ENCODE assay signal across 1 cellular context in the genomic region with DNA sequence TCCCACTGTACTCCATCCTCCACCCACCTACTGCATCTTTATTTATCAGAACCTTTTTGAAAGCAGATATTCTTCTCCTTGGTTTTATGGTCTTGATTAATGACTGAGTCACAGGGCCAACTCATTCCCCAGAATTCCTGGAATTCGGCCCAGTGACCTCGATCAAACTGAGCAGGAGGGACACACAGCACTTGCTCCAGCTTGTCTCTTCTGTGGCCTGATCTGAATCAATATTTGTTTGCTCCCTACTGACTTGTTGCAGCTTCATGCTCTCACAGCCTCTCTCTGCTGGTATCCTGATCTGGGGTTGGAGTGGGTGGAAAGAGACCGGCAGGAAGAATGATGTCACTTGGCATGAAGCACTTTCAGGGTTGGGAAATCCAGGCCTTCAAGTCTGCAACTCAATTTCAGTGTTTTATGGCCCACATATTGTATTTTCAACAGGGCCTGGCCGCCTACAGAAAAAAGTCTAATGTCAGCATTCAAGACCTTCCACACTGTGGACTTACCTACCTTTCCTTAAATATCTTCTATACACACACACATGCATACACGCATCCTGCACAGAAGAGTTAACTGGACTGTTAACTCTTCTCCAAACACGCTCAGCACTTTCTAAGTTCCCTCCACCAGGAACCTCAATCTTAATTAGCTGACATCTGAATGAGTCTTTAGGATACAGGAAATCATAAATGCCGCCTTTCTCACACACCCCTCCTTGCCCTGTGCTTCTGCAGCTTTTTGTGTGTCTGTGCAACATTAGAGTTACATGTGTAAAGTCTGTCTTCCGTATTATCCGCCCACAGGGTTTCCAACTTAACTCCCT.
A peak's percentile ranks its signal among the peaks of the same experiment; 100 is the strongest.
TF ChIP-seq lines count a peak whose summit lies in the region.

No MANE protein-coding gene starts in this region.

TF ChIP-seq in HepG2, 621 proteins besides CTCF, POLR2A, EP300 and RAD21 (continued from another document and continues in another):
- TF ChIP-seq, protein P1, sequence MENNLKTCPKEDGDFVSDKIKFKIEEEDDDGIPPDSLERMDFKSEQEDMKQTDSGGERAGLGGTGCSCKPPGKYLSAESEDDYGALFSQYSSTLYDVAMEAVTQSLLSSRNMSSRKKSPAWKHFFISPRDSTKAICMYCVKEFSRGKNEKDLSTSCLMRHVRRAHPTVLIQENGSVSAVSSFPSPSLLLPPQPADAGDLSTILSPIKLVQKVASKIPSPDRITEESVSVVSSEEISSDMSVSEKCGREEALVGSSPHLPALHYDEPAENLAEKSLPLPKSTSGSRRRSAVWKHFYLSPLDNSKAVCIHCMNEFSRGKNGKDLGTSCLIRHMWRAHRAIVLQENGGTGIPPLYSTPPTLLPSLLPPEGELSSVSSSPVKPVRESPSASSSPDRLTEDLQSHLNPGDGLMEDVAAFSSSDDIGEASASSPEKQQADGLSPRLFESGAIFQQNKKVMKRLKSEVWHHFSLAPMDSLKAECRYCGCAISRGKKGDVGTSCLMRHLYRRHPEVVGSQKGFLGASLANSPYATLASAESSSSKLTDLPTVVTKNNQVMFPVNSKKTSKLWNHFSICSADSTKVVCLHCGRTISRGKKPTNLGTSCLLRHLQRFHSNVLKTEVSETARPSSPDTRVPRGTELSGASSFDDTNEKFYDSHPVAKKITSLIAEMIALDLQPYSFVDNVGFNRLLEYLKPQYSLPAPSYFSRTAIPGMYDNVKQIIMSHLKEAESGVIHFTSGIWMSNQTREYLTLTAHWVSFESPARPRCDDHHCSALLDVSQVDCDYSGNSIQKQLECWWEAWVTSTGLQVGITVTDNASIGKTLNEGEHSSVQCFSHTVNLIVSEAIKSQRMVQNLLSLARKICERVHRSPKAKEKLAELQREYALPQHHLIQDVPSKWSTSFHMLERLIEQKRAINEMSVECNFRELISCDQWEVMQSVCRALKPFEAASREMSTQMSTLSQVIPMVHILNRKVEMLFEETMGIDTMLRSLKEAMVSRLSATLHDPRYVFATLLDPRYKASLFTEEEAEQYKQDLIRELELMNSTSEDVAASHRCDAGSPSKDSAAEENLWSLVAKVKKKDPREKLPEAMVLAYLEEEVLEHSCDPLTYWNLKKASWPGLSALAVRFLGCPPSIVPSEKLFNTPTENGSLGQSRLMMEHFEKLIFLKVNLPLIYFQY (CRISPR knock-in tag; IDR thresholded peaks at IDR 0.05; ENCODE audit: borderline replicate concordance): peak; percentile 68; the same call in 1 of the 2 replicates
- TF ChIP-seq ZNF652 (CRISPR knock-in tag; IDR thresholded peaks at IDR 0.05; ENCODE audit: borderline replicate concordance, low read depth) (peak; percentile 27; the same call in 1 of the 2 replicates), SOX5 (CRISPR knock-in tag; IDR thresholded peaks at IDR 0.05; ENCODE audit: borderline replicate concordance) (peak; percentile 80; the same call in 1 of the 2 replicates), ZNF703 (CRISPR knock-in tag; IDR thresholded peaks at IDR 0.05; ENCODE audit: borderline replicate concordance) (no peak), MZF1 (CRISPR knock-in tag; IDR thresholded peaks at IDR 0.05; ENCODE audit: borderline replicate concordance) (no peak), SMYD3 (CRISPR knock-in tag; IDR thresholded peaks at IDR 0.05) (0 out of 2 replicates have a peak, but pooled peaks have one; percentile 30), CCDC6 (CRISPR knock-in tag; IDR thresholded peaks at IDR 0.05) (no peak), ZNF350 (CRISPR knock-in tag; IDR thresholded peaks at IDR 0.05; ENCODE audit: borderline replicate concordance, low read depth) (peak; percentile 68; the same call in 1 of the 2 replicates), KLF13 (CRISPR knock-in tag; IDR thresholded peaks at IDR 0.05) (no peak), HIVEP1 (CRISPR knock-in tag; IDR thresholded peaks at IDR 0.05) (no peak), ZFP1 (CRISPR knock-in tag; IDR thresholded peaks at IDR 0.05) (no peak; the same call in 1 of the 2 replicates), HDAC6 (IDR thresholded peaks at IDR 0.05; ENCODE audit: low read depth, low read length) (no peak), U2AF1 (optimal IDR thresholded peaks at IDR 0.05; ENCODE audit: low read depth, low read length) (peak; percentile 38), FOXA1 (IDR thresholded peaks at IDR 0.05) (peak; percentile 55; the same call in 1 of the 2 replicates), FOXA1 (CRISPR knock-in tag; IDR thresholded peaks at IDR 0.05) (peak; percentile 89), ZFP41 (CRISPR knock-in tag; IDR thresholded peaks at IDR 0.05; ENCODE audit: borderline replicate concordance) (no peak), TBL1XR1 (IDR thresholded peaks at IDR 0.05; ENCODE audit: borderline replicate concordance, low read length, partially characterized antibody) (peak; percentile 69), SMAD1 (CRISPR knock-in tag; IDR thresholded peaks at IDR 0.05; ENCODE audit: borderline replicate concordance, low read depth) (no peak), ZNF446 (CRISPR knock-in tag; IDR thresholded peaks at IDR 0.05) (no peak), CEBPG (CRISPR knock-in tag; IDR thresholded peaks at IDR 0.05) (peak; percentile 92), ZNF343 (CRISPR knock-in tag; IDR thresholded peaks at IDR 0.05) (no peak), ZC3H13 (CRISPR knock-in tag; IDR thresholded peaks at IDR 0.05) (peak; percentile 79; the same call in 1 of the 2 replicates), ZNF329 (CRISPR knock-in tag; IDR thresholded peaks at IDR 0.05; ENCODE audit: low read depth) (no peak; the same call in 1 of the 2 replicates), KAT8 (CRISPR knock-in tag; IDR thresholded peaks at IDR 0.05) (peak; percentile 77), HNRNPL (IDR thresholded peaks at IDR 0.05; ENCODE audit: low read depth, low read length) (no peak), ZNF891 (CRISPR knock-in tag; IDR thresholded peaks at IDR 0.05) (no peak), ZNF577 (CRISPR knock-in tag; IDR thresholded peaks at IDR 0.05; ENCODE audit: borderline replicate concordance, low read depth) (no peak), MED1 (CRISPR knock-in tag; IDR thresholded peaks at IDR 0.05) (peak; percentile 97), SMARCE1 (IDR thresholded peaks at IDR 0.05; ENCODE audit: borderline replicate concordance) (no peak), POGZ (CRISPR knock-in tag; IDR thresholded peaks at IDR 0.05) (peak; percentile 83), KLF11 (CRISPR knock-in tag; IDR thresholded peaks at IDR 0.05) (no peak), FLYWCH1 (CRISPR knock-in tag; IDR thresholded peaks at IDR 0.05) (no peak)
- TF ChIP-seq, protein P2, sequence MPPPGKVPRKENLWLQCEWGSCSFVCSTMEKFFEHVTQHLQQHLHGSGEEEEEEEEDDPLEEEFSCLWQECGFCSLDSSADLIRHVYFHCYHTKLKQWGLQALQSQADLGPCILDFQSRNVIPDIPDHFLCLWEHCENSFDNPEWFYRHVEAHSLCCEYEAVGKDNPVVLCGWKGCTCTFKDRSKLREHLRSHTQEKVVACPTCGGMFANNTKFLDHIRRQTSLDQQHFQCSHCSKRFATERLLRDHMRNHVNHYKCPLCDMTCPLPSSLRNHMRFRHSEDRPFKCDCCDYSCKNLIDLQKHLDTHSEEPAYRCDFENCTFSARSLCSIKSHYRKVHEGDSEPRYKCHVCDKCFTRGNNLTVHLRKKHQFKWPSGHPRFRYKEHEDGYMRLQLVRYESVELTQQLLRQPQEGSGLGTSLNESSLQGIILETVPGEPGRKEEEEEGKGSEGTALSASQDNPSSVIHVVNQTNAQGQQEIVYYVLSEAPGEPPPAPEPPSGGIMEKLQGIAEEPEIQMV (CRISPR knock-in tag; IDR thresholded peaks at IDR 0.05; ENCODE audit: low read depth): no peak; the same call in 1 of the 2 replicates
- TF ChIP-seq, protein P3, sequence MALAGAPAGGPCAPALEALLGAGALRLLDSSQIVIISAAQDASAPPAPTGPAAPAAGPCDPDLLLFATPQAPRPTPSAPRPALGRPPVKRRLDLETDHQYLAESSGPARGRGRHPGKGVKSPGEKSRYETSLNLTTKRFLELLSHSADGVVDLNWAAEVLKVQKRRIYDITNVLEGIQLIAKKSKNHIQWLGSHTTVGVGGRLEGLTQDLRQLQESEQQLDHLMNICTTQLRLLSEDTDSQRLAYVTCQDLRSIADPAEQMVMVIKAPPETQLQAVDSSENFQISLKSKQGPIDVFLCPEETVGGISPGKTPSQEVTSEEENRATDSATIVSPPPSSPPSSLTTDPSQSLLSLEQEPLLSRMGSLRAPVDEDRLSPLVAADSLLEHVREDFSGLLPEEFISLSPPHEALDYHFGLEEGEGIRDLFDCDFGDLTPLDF (CRISPR knock-in tag; IDR thresholded peaks at IDR 0.05): no peak
- TF ChIP-seq, protein P4, sequence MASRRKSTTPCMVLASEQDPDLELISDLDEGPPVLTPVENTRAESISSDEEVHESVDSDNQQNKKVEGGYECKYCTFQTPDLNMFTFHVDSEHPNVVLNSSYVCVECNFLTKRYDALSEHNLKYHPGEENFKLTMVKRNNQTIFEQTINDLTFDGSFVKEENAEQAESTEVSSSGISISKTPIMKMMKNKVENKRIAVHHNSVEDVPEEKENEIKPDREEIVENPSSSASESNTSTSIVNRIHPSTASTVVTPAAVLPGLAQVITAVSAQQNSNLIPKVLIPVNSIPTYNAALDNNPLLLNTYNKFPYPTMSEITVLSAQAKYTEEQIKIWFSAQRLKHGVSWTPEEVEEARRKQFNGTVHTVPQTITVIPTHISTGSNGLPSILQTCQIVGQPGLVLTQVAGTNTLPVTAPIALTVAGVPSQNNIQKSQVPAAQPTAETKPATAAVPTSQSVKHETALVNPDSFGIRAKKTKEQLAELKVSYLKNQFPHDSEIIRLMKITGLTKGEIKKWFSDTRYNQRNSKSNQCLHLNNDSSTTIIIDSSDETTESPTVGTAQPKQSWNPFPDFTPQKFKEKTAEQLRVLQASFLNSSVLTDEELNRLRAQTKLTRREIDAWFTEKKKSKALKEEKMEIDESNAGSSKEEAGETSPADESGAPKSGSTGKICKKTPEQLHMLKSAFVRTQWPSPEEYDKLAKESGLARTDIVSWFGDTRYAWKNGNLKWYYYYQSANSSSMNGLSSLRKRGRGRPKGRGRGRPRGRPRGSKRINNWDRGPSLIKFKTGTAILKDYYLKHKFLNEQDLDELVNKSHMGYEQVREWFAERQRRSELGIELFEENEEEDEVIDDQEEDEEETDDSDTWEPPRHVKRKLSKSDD (CRISPR knock-in tag; IDR thresholded peaks at IDR 0.05; ENCODE audit: low read depth): peak; percentile 56; the same call in 1 of the 2 replicates
- TF ChIP-seq, protein P5, sequence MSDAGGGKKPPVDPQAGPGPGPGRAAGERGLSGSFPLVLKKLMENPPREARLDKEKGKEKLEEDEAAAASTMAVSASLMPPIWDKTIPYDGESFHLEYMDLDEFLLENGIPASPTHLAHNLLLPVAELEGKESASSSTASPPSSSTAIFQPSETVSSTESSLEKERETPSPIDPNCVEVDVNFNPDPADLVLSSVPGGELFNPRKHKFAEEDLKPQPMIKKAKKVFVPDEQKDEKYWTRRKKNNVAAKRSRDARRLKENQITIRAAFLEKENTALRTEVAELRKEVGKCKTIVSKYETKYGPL (CRISPR knock-in tag; IDR thresholded peaks at IDR 0.05): no peak
- TF ChIP-seq, protein P6, sequence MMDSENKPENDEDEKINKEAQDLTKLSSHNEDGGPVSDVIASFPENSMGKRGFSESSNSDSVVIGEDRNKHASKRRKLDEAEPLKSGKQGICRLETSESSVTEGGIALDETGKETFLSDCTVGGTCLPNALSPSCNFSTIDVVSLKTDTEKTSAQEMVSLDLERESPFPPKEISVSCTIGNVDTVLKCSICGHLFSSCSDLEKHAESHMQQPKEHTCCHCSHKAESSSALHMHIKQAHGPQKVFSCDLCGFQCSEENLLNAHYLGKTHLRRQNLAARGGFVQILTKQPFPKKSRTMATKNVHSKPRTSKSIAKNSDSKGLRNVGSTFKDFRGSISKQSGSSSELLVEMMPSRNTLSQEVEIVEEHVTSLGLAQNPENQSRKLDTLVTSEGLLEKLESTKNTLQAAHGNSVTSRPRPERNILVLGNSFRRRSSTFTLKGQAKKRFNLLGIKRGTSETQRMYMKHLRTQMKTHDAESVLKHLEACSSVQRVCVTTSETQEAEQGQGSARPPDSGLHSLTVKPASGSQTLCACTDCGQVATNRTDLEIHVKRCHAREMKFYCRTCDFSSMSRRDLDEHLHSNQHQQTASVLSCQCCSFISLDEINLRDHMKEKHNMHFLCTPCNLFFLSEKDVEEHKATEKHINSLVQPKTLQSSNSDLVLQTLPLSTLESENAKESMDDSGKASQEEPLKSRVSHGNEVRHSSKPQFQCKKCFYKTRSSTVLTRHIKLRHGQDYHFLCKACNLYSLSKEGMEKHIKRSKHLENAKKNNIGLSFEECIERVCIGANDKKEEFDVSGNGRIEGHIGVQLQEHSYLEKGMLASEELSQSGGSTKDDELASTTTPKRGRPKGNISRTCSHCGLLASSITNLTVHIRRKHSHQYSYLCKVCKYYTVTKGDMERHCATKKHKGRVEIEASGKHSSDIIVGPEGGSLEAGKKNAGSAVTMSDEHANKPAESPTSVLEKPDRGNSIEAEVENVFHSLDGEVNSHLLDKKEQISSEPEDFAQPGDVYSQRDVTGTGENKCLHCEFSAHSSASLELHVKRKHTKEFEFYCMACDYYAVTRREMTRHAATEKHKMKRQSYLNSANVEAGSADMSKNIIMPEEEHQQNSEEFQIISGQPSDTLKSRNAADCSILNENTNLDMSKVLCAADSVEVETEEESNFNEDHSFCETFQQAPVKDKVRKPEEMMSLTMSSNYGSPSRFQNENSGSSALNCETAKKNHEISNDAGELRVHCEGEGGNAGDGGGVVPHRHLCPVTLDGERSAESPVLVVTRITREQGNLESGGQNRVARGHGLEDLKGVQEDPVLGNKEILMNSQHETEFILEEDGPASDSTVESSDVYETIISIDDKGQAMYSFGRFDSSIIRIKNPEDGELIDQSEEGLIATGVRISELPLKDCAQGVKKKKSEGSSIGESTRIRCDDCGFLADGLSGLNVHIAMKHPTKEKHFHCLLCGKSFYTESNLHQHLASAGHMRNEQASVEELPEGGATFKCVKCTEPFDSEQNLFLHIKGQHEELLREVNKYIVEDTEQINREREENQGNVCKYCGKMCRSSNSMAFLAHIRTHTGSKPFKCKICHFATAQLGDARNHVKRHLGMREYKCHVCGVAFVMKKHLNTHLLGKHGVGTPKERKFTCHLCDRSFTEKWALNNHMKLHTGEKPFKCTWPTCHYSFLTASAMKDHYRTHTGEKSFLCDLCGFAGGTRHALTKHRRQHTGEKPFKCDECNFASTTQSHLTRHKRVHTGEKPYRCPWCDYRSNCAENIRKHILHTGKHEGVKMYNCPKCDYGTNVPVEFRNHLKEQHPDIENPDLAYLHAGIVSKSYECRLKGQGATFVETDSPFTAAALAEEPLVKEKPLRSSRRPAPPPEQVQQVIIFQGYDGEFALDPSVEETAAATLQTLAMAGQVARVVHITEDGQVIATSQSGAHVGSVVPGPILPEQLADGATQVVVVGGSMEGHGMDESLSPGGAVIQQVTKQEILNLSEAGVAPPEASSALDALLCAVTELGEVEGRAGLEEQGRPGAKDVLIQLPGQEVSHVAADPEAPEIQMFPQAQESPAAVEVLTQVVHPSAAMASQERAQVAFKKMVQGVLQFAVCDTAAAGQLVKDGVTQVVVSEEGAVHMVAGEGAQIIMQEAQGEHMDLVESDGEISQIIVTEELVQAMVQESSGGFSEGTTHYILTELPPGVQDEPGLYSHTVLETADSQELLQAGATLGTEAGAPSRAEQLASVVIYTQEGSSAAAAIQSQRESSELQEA (CRISPR knock-in tag; IDR thresholded peaks at IDR 0.05; ENCODE audit: not compliant biosample characterization): no peak
- TF ChIP-seq, protein P7, sequence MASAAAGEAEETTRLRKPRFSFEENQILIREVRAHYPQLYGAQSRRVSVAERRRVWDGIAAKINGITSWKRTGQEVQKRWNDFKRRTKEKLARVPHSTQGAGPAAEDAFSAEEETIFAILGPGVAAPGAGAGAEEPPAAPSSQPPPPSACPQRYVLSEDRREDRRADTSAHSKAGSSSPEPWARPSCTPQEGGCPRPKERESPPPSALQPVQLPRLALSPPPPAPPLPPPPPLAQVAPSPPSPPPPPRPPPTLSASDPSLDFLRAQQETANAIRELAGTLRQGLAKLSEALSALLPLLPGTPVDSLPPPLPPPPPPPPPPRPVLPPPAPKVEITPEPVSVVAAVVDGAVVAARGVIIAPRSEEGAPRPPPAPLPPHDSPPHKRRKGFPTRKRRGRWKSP (CRISPR knock-in tag; IDR thresholded peaks at IDR 0.05): no peak
